ENCODE assay signal across 1 cellular context in the genomic region with DNA sequence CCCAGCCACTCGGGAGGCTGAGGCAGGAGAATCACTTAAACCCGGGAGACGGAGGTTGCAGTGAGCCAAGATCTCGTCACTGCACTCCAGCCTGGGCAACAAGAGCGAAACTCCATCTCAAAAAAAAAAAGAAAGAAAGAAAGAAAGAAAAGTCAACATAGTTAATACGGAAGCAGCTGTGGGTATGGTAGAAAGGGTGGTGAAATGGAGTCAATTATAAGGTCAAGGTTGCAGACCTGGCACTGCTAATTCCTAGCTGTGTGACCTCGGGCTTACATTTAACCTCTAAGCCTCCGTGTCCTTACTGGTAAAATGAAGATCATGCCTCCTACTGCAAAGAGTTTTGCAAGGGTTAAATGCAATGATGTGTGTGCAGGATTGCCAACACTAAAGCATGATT. TPM values are rescaled to one million over a fixed set of nuclear protein-coding genes. Genes with fewer than 3 reads are reported as not detected.
"Had no signal": no experiment of that assay in that cellular context is flagged by ENCODE, and none has a peak within 500 bp of the region (broad histone marks: within the 10 kb centered on the region; RNA-seq: fewer than 3 reads in every experiment).

No MANE protein-coding gene starts in this region.

RNA-seq across cellular contexts. Expression of a gene that starts 58.6 kb away (rescaled TPM):
- total RNA-seq: ascending aorta had no signal
